ENCODE assay signal across 15 cellular contexts in the genomic region with DNA sequence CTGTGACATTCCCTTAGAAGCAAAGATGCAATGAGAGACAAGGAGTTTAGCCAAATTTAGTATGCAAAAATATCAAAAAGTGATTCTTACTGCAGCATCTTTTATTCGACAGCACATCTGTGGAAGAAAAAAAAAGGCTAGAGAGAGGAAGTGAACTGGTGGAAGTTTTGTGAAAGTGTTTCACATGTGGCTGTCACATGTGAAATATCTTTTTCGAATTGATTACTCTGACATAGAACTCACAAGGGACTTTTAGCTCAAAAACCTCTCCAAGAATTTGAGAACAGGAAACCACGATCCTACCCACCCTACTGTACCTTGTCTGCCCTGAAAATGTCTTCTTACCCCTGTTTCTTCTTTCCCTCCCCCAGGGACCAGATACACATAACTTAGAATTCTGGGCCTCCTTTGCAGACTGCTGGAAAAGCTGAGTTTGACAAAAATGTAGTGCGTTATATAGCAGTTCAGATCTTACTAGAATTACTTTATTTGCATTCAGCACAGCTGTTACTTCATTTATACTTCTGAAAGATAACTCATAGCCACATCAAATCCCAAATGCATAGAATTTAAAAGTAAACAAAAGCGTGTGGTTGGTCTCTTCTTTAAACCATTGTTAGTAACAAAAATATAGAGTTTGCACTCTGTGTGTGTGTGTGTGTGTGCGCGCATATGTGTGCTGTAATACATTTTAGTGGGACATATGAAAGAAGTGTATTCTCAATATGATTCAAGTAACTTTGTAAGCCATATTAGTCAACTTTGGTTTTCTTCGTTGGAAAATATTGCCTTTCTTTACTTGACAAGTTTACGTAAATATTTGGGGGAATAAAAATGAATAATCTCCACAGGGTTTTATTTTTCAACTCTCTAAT.
DNase-seq lines count a peak whose midpoint lies in the region; ATAC-seq and TF ChIP-seq lines count a peak whose summit lies in the region.
"Had no signal": no experiment of that assay in that cellular context is flagged by ENCODE, and none has a peak within 500 bp of the region (broad histone marks: within the 10 kb centered on the region; RNA-seq: fewer than 3 reads in every experiment).

No MANE protein-coding gene starts in this region.

- no peak overlapping the region for H3K23ac ChIP-seq in mesenchymal stem cell (ENCODE audit: low read length in 2 of 2)

- no peaks in the 10 kb centered on the region for H3K36me3 ChIP-seq in mesenchymal stem cell (ENCODE audit: control insufficient read depth in 1 of 2, insufficient read depth in 2 of 2, low read depth in 1 of 2, low read length in 2 of 2)

- no peak overlapping the region for H4K91ac ChIP-seq in mesenchymal stem cell (ENCODE audit: low read length)

- no peak overlapping the region for H2AK5ac ChIP-seq in mesenchymal stem cell (ENCODE audit: low read length, severe bottlenecking)

- no peak overlapping the region for H3K14ac ChIP-seq in mesenchymal stem cell (ENCODE audit: low read length in 2 of 2)

- no peak for TF ChIP-seq CTCF in nephron (IDR thresholded peaks at IDR 0.05; ENCODE audit: unreplicated experiment in 3 of 3)

- ATAC-seq in GM18907 (IDR thresholded peaks at IDR 0.05; ENCODE audit: unreplicated experiment): peak; percentile 74
- peak; percentile 86 for ATAC-seq in GM21737 (IDR thresholded peaks at IDR 0.05; ENCODE audit: unreplicated experiment)
- peak; percentile 59 for ATAC-seq in HG03439 (IDR thresholded peaks at IDR 0.05; ENCODE audit: unreplicated experiment)
- ATAC-seq: HepG2 had no signal

- DNase-seq in mesenchymal stem cell (no peak), HUDEP-2 (lab: John Stamatoyannopoulos, UW; ENCODE audit: unreplicated experiment in 76 of 76) (no peak), NCI-H82 treated with DMSO at 0.1 percent for 48 hours (lab: John Stamatoyannopoulos, UW; ENCODE audit: unreplicated experiment) (no peak)
- DNase-seq in activated naive CD4-positive, alpha-beta T cell treated with anti-CD3 and anti-CD28 coated beads, Interleukin-2, amount 50 U/mL, for 16 hours: no peak
- DNase-seq: activated CD4-positive, alpha-beta T cell treated with anti-CD3 and anti-CD28 coated beads for 48 hours; mesendoderm; NCI-H345; SHP77 treated with DMSO at 0.1 percent for 48 hours had no signal

- H3K9me3 Mint-ChIP-seq in nephron: no peaks in the 10 kb centered on the region
- H3K9me3 Mint-ChIP-seq: activated naive CD4-positive, alpha-beta T cell treated with anti-CD3 and anti-CD28 coated beads, Interleukin-2, amount 50 U/mL, for 72 hours; dendritic cell treated with granulocyte-macrophage colony-stimulating factor and Interleukin-4, amounts not matched to agents 40 ng/mL and 50 ng/mL, for 4 days had no signal

- H3K4ac ChIP-seq in mesenchymal stem cell (ENCODE audit: low read depth in 1 of 2, low read length in 2 of 2): no peak overlapping the region

- no peak overlapping the region for H2AFZ ChIP-seq in mesenchymal stem cell (ENCODE audit: low read depth, low read length)

- peaks cover 41% of the 10 kb centered on the region for H3K4me1 Mint-ChIP-seq in nephron

- no peaks in the 10 kb centered on the region for H3K4me1 ChIP-seq in mesenchymal stem cell (ENCODE audit: control insufficient read depth, insufficient read depth, low read depth, low read length)

- H3K27me3 ChIP-seq in mesenchymal stem cell (ENCODE audit: control insufficient read depth in 1 of 2, insufficient read depth in 1 of 2, low read length in 2 of 2): no peaks in the 10 kb centered on the region

- H3K4me2 ChIP-seq in mesenchymal stem cell (ENCODE audit: low read length, poor library complexity, severe bottlenecking): no peak overlapping the region

- no peaks in the 10 kb centered on the region for H3K9me3 ChIP-seq in mesenchymal stem cell (ENCODE audit: control insufficient read depth, low read length)

- H2BK12ac ChIP-seq in mesenchymal stem cell (ENCODE audit: low read length in 2 of 2): no peak overlapping the region

- peak overlapping the region; percentile 10 to 45 (median 25) for H3K27ac Mint-ChIP-seq in nephron
- H3K27ac Mint-ChIP-seq: activated naive CD4-positive, alpha-beta T cell treated with anti-CD3 and anti-CD28 coated beads, Interleukin-2, amount 50 U/mL, for 72 hours; dendritic cell treated with granulocyte-macrophage colony-stimulating factor and Interleukin-4, amounts not matched to agents 40 ng/mL and 50 ng/mL, for 4 days had no signal

- no peak overlapping the region for H3K4me3 ChIP-seq in mesenchymal stem cell (ENCODE audit: insufficient read depth in 1 of 2, low read depth in 1 of 2, low read length in 2 of 2)

- no peak overlapping the region for H3K9ac ChIP-seq in mesenchymal stem cell (ENCODE audit: low read length)

- H3K18ac ChIP-seq in mesenchymal stem cell (ENCODE audit: low read depth in 1 of 2, low read length in 2 of 2): no peak overlapping the region

- no peak overlapping the region for H3K27ac ChIP-seq in mesenchymal stem cell (ENCODE audit: low read length, poor library complexity, severe bottlenecking)

- H4K8ac ChIP-seq in mesenchymal stem cell (ENCODE audit: low read length): no peak overlapping the region

- no peak overlapping the region for H3K4me3 Mint-ChIP-seq in nephron
- H3K4me3 Mint-ChIP-seq: dendritic cell treated with granulocyte-macrophage colony-stimulating factor and Interleukin-4, amounts not matched to agents 40 ng/mL and 50 ng/mL, for 4 days had no signal

- 80% methylated on average over 8 of the region's 9 CpGs for WGBS in mesenchymal stem cell

- H2BK120ac ChIP-seq in mesenchymal stem cell (ENCODE audit: low read depth, low read length): no peak overlapping the region

- no peaks in the 10 kb centered on the region for H3K36me3 Mint-ChIP-seq in nephron (ENCODE audit: low read depth)
- H3K36me3 Mint-ChIP-seq: activated naive CD4-positive, alpha-beta T cell treated with anti-CD3 and anti-CD28 coated beads, Interleukin-2, amount 50 U/mL, for 72 hours had no signal

- no peaks in the 10 kb centered on the region for H3K79me1 ChIP-seq in mesenchymal stem cell (replicated peaks; ENCODE audit: low read length, poor library complexity, severe bottlenecking)

- peaks cover 8% of the 10 kb centered on the region for H3K27me3 Mint-ChIP-seq in nephron (ENCODE audit: low read depth)
- H3K27me3 Mint-ChIP-seq: dendritic cell treated with granulocyte-macrophage colony-stimulating factor and Interleukin-4, amounts not matched to agents 40 ng/mL and 50 ng/mL, for 4 days had no signal

- H2BK5ac ChIP-seq in mesenchymal stem cell (ENCODE audit: low read depth, low read length, poor library complexity, severe bottlenecking): no peak overlapping the region

- H2BK15ac ChIP-seq in mesenchymal stem cell (ENCODE audit: low read depth, poor library complexity, severe bottlenecking): no peak overlapping the region
